Comparison of ENCODE assay signal across 8 cellular contexts in the genomic region with DNA sequence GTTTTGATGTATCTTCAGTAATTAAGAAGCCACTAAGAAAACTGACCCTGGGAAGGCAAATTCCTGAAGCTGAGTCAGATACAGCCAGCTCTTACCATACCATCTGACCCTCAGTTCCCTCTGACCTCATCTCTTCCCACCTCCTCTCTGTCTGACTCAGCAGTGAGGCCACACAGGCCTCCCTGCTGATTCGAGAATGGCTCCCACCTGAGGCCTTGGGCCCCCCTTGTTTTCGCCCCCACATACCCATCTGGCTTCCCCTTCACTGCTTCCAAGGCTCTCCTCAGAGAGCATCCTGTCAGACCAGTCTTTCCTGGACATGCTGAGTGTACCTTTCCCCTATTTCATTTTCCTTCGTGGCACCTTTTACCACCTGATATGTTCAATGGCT.
A peak's percentile ranks its signal among the peaks of the same experiment; 100 is the strongest.
DNase-seq lines count a peak whose midpoint lies in the region; ATAC-seq and TF ChIP-seq lines count a peak whose summit lies in the region.

No MANE protein-coding gene starts in this region.

- DNase-seq in activated T-cell treated with anti-CD3 and anti-CD28 coated beads, Interleukin-2, amount 50 U/mL, for 24 hours = no peak
- DNase-seq in activated T-cell treated with anti-CD3 and anti-CD28 coated beads, Interleukin-2, amount 50 U/mL, for 1 hour = no peak
- DNase-seq in SJCRH30 (peak; percentile 50 to 53), fibroblast of the aortic adventitia (ENCODE audit: low read depth) (peak; percentile 95), sigmoid colon (peak; percentile 67), lower leg skin (ENCODE audit: low spot score in 2 of 2) (no peak), HAP-1 (ENCODE audit: low spot score in 2 of 2) (no peak)

- H3K36me3 Mint-ChIP-seq in activated T-cell treated with anti-CD3 and anti-CD28 coated beads, Interleukin-2, amount 50 U/mL, for 24 hours (ENCODE audit: low read depth) = no peaks in the 10 kb centered on the region

- intact Hi-C loops in sigmoid colon (cut with DNase I) = no loop called here
- intact Hi-C loops in lower leg skin (cut with DNase I; ENCODE audit: low total_unique reads) = no loop called here

- H3K4me1 Mint-ChIP-seq in activated T-cell treated with anti-CD3 and anti-CD28 coated beads, Interleukin-2, amount 50 U/mL, for 24 hours (ENCODE audit: low read depth) = peaks cover 14% of the 10 kb centered on the region

- no peak overlapping the region for H3K4me3 Mint-ChIP-seq in activated T-cell treated with anti-CD3 and anti-CD28 coated beads, Interleukin-2, amount 50 U/mL, for 24 hours

- H3K36me3 ChIP-seq in SJCRH30 (no peaks in the 10 kb centered on the region), sigmoid colon (no peaks in the 10 kb centered on the region), HAP-1 (replicated peaks) (no peaks in the 10 kb centered on the region)

- H3K4me1 ChIP-seq in SJCRH30 (peaks cover 9% of the 10 kb centered on the region), sigmoid colon (peaks cover 0 to 13% (median 6%) of the 10 kb centered on the region in 4 donors), HAP-1 (no peaks in the 10 kb centered on the region)

- H3K27me3 ChIP-seq in SJCRH30 (no peaks in the 10 kb centered on the region), sigmoid colon (no peaks in the 10 kb centered on the region), HAP-1 (ENCODE audit: low read depth) (no peaks in the 10 kb centered on the region)

- in situ Hi-C loops in HAP-1 (cut with MboI; ENCODE audit: low sequenced_read_pairs) = no loop called here

- no peak for TF ChIP-seq CTCF in fibroblast of the aortic adventitia (IDR thresholded peaks at IDR 0.05; ENCODE audit: insufficient read depth, low read length)
- no peak for TF ChIP-seq CTCF in sigmoid colon (IDR thresholded peaks at IDR 0.05)
- no peak for TF ChIP-seq CTCF in lower leg skin (IDR thresholded peaks at IDR 0.05)

- TF ChIP-seq EP300 in sigmoid colon (IDR thresholded peaks at IDR 0.05) = no peak

- peak; percentile 40 for ATAC-seq in HG02970 (IDR thresholded peaks at IDR 0.05; ENCODE audit: low FRiP score, unreplicated experiment)

- H3K9me3 ChIP-seq in SJCRH30 (replicated peaks) (no peaks in the 10 kb centered on the region; the same call in 1 of the 2 replicates), sigmoid colon (no peaks in the 10 kb centered on the region), HAP-1 (no peaks in the 10 kb centered on the region)

- TF ChIP-seq POLR2A in sigmoid colon (IDR thresholded peaks at IDR 0.05) (no peak), lower leg skin (IDR thresholded peaks at IDR 0.05) (no peak)

- no peak overlapping the region for H3K4me3 ChIP-seq in SJCRH30
- no peak overlapping the region for H3K4me3 ChIP-seq in fibroblast of the aortic adventitia (ENCODE audit: low read depth, low read length)
- no peak overlapping the region for H3K4me3 ChIP-seq in sigmoid colon
- H3K4me3 ChIP-seq in lower leg skin (ENCODE audit: low read depth, poor library complexity, severe bottlenecking) = no peak overlapping the region
- H3K4me3 ChIP-seq in HAP-1 = no peak overlapping the region

- peak overlapping the region; percentile 61 for H3K27ac ChIP-seq in SJCRH30
- peak overlapping the region; percentile 53 to 69 (median 58) for H3K27ac ChIP-seq in sigmoid colon

- no peaks in the 10 kb centered on the region for H3K9me3 Mint-ChIP-seq in activated T-cell treated with anti-CD3 and anti-CD28 coated beads, Interleukin-2, amount 50 U/mL, for 24 hours

- peaks cover 14% of the 10 kb centered on the region for H3K27me3 Mint-ChIP-seq in activated T-cell treated with anti-CD3 and anti-CD28 coated beads, Interleukin-2, amount 50 U/mL, for 24 hours

- peak overlapping the region; percentile 74 for H3K27ac Mint-ChIP-seq in activated T-cell treated with anti-CD3 and anti-CD28 coated beads, Interleukin-2, amount 50 U/mL, for 24 hours

- 58 to 59% methylated on average over 3 of the region's 3 CpGs for WGBS in sigmoid colon, 2 donors
- 51 to 61% methylated on average over 3 of the region's 3 CpGs for WGBS in lower leg skin, 2 donors

Comparison
In these comparisons a context has a peak if more than half of its experiments do, and no peak if none do; other contexts are left out.
1. DNase-seq: peak in SJCRH30 (2 of 2), fibroblast of the aortic adventitia (single experiment) and sigmoid colon (single experiment); none in activated T-cell treated with anti-CD3 and anti-CD28 coated beads, Interleukin-2, amount 50 U/mL, for 24 hours (single experiment), activated T-cell treated with anti-CD3 and anti-CD28 coated beads, Interleukin-2, amount 50 U/mL, for 1 hour (single experiment), lower leg skin (0 of 2) and HAP-1 (0 of 2).